8 cellular contexts compared by ENCODE assay signal in the genomic region with DNA sequence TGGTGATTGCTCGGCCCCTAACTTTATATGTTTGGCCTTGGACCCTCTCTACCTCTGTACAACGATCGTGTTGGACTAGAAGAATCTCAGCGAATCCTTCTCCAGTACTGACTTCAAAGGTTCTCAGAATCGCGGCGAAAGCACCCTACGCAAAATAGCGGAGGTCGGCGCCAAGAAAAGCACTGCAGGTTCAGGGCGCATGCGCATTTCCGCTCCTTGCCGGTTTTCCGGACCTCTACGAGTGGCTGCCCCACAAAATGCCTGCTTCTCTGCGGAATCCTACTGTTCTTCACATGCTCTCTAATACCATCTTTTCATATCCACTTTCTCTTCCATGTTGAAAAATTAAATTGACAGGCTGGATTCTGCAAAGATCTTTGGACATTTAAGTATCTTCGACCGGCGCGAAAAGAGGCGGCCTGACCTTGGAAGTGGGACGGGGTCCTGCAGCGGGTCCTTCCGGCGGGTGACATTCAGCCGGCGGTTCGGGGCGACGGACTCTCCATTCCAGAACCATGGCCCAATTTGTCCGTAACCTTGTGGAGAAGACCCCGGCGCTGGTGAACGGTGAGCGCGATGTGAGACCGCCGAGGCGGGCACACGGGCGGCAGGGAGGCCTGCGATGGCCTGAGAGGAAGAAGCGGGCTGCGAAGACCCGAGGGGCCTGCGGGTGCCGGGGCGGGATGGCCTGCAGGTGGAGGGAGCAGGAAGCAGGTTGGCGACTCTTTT. TPM values are rescaled to one million over a fixed set of nuclear protein-coding genes. Genes with fewer than 3 reads are reported as not detected.
DNase-seq lines count a peak whose midpoint lies in the region; ATAC-seq and TF ChIP-seq lines count a peak whose summit lies in the region.

A gene with protein sequence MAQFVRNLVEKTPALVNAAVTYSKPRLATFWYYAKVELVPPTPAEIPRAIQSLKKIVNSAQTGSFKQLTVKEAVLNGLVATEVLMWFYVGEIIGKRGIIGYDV (plus strand): TSS at position 456 of the 729 bp plus-strand sequence. CDS start 60 bp downstream, at position 516.

- peaks cover 55% of the 10 kb centered on the region for H3K79me2 ChIP-seq in OCI-LY3 (ENCODE audit: low read length)

- peaks cover 12% of the 10 kb centered on the region; the same call in 1 of the 2 replicates for H4K20me1 ChIP-seq in OCI-LY3 (ENCODE audit: insufficient read depth, low read length)

- H3K36me3 Mint-ChIP-seq in CD14-positive monocyte = peaks cover 18 to 26% of the 10 kb centered on the region in 2 donors

- peak; percentile 64 for ATAC-seq in GM19463 (IDR thresholded peaks at IDR 0.05; ENCODE audit: unreplicated experiment)

- DNase-seq in CD14-positive monocyte (ENCODE audit: low spot score) (peak; percentile 86), HuH-7.5 (ENCODE audit: low spot score) (peak; percentile 69), activated T-cell treated with anti-CD3 and anti-CD28 coated beads for 1 hour (ENCODE audit: low read depth) (peak; percentile 91), epidermal melanocyte (ENCODE audit: insufficient read length, low spot score) (peak; percentile 85), middle frontal gyrus (ENCODE audit: extremely low spot score, low spot score) (peak; percentile 81)
- peak; percentile 81 to 85 for DNase-seq in stimulated activated CD8-positive, alpha-beta memory T cell treated with anti-CD3 and anti-CD28 coated beads, Interleukin-2, amount 100 ng/mL, for 1 hour (ENCODE audit: low read depth in 2 of 2)

- intact Hi-C loops in CD14-positive monocyte (cut with micrococcal nuclease) = loop anchor here (2.0 to 5.0 kb wide), 2 partner anchors 35 to 36 kb away; a partner anchor contains a TSS

- peak within 1 kb of the TSS; percentile 77 for H3K27ac ChIP-seq in OCI-LY3 (ENCODE audit: low read length)

- peak within 1 kb of the TSS; percentile 97 to 100 (median 99) for H3K27ac Mint-ChIP-seq in CD14-positive monocyte

- no peaks in the 10 kb centered on the region for H3K27me3 ChIP-seq in OCI-LY3 (ENCODE audit: low read depth, low read length)

- peaks cover 7% of the 10 kb centered on the region for H3K36me3 ChIP-seq in OCI-LY3 (replicated peaks; ENCODE audit: low read depth, low read length)

- peak within 1 kb of the TSS; percentile 99 for H3K4me2 ChIP-seq in OCI-LY3 (ENCODE audit: low read length)

- H3K4me3 ChIP-seq in OCI-LY3 (ENCODE audit: low read length) = peak within 1 kb of the TSS; percentile 85

- no peaks in the 10 kb centered on the region for H3K9me3 Mint-ChIP-seq in CD14-positive monocyte

- peak within 1 kb of the TSS; percentile 95 to 98 for H3K4me3 Mint-ChIP-seq in CD14-positive monocyte

- H3K4me1 ChIP-seq in OCI-LY3 (ENCODE audit: low read length) = peaks cover 14% of the 10 kb centered on the region

- peak within 1 kb of the TSS; percentile 88 for H2AFZ ChIP-seq in OCI-LY3 (ENCODE audit: low read depth, low read length)

- no peaks in the 10 kb centered on the region for H3K9me3 ChIP-seq in OCI-LY3 (ENCODE audit: insufficient read depth, low read length)

- peak within 1 kb of the TSS; percentile 83 for H3K9ac ChIP-seq in OCI-LY3 (ENCODE audit: low read length)

- peaks cover 30% of the 10 kb centered on the region for H3K4me1 Mint-ChIP-seq in CD14-positive monocyte

- no peak for TF ChIP-seq CTCF in CD14-positive monocyte (IDR thresholded peaks at IDR 0.05)
- no peak for TF ChIP-seq CTCF in OCI-LY3 (IDR thresholded peaks at IDR 0.05; ENCODE audit: low read depth, low read length)

- H3K27me3 Mint-ChIP-seq in CD14-positive monocyte (ENCODE audit: low read depth in 3 of 3) = no peaks in the 10 kb centered on the region

RNA-seq across cellular contexts. Expression of the gene that starts here (rescaled TPM):
- 100 to 1,000 TPM; 648 to 688 TPM for polyA plus RNA-seq in CD14-positive monocyte

Comparison
In these comparisons a context has a peak if more than half of its experiments do, and no peak if none do; other contexts are left out.
1. Peak in every context shown above with its lines: DNase-seq, ATAC-seq, H3K4me3 ChIP-seq and H3K27ac ChIP-seq.